ENCODE assay signal across 8 cellular contexts in the genomic region with DNA sequence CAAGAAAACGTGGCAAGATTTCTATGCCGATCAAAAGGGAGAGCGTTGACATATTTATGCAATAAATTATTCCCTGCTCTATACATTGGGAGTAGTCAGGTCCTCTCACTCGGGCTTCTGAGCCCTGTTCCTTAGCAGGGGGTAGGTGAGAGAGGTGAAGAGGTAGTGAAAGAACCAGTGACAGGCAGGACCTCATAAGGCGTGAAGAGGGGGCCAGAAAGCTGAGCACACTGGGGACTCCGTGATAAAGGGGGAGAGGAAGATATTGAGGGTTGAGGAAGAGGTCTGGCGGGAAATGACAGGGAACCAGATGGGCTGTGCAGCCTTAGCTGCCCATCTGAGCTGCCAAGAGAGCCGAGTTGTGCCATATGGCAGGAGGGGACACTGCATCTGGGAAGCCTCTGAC. TPM values are rescaled to one million over a fixed set of nuclear protein-coding genes. Genes with fewer than 3 reads are reported as not detected.
DNase-seq lines count a peak whose midpoint lies in the region; ATAC-seq lines count a peak whose summit lies in the region.

No MANE protein-coding gene starts in this region.

- peak overlapping the region; percentile 84 to 91 for H3K4me3 Mint-ChIP-seq in stimulated activated naive CD8-positive, alpha-beta T cell treated with anti-CD3 and anti-CD28 coated beads, Interleukin-15, amount 100 ng/mL, for 72 hours

- peak overlapping the region; percentile 38 for H3K4me3 ChIP-seq in SJSA1

- H3K27me3 ChIP-seq in SJSA1 (replicated peaks), result no peaks in the 10 kb centered on the region

- DNase-seq in NCI-H2227 treated with DMSO at 0.1 percent for 48 hours (lab: John Stamatoyannopoulos, UW) (peak; percentile 46), NCI-H2227 (lab: John Stamatoyannopoulos, UW; ENCODE audit: unreplicated experiment) (no peak), SJSA1 (ENCODE audit: low read depth in 1 of 2, low spot score in 2 of 2) (no peak), germinal center (ENCODE audit: low spot score) (peak; percentile 22), midbrain (lab: John Stamatoyannopoulos, UW) (no peak), HPDE6-E6E7 (ENCODE audit: extremely low spot score) (no peak)
- DNase-seq in stimulated activated naive CD8-positive, alpha-beta T cell treated with anti-CD3 and anti-CD28 coated beads, Interleukin-15, amount 100 ng/mL, for 72 hours, result no peak

- H3K4me1 ChIP-seq in SJSA1 (replicated peaks), result peaks cover 25% of the 10 kb centered on the region

- H3K36me3 ChIP-seq in SJSA1, result no peaks in the 10 kb centered on the region

- H3K4me1 Mint-ChIP-seq in stimulated activated naive CD8-positive, alpha-beta T cell treated with anti-CD3 and anti-CD28 coated beads, Interleukin-15, amount 100 ng/mL, for 72 hours, result peaks cover 39% of the 10 kb centered on the region

- H3K9me3 Mint-ChIP-seq in stimulated activated naive CD8-positive, alpha-beta T cell treated with anti-CD3 and anti-CD28 coated beads, Interleukin-15, amount 100 ng/mL, for 72 hours, result no peaks in the 10 kb centered on the region

- peak; percentile 3 for ATAC-seq in HG02798 (IDR thresholded peaks at IDR 0.05; ENCODE audit: poor library complexity, unreplicated experiment)
- peak; percentile 14 for ATAC-seq in stimulated activated naive CD8-positive, alpha-beta T cell treated with anti-CD3 and anti-CD28 coated beads, Interleukin-15, amount 100 ng/mL, for 72 hours

- H3K27me3 Mint-ChIP-seq in stimulated activated naive CD8-positive, alpha-beta T cell treated with anti-CD3 and anti-CD28 coated beads, Interleukin-15, amount 100 ng/mL, for 72 hours, result peaks cover 82% of the 10 kb centered on the region

- no peaks in the 10 kb centered on the region for H3K9me3 ChIP-seq in SJSA1 (replicated peaks)

- no peak overlapping the region for H3K27ac ChIP-seq in SJSA1

- no peak overlapping the region for H3K27ac Mint-ChIP-seq in stimulated activated naive CD8-positive, alpha-beta T cell treated with anti-CD3 and anti-CD28 coated beads, Interleukin-15, amount 100 ng/mL, for 72 hours

RNA-seq across cellular contexts. Expression of a gene that starts 0.7 kb away (rescaled TPM):
- total RNA-seq in SJSA1 (2014; rRNA removed; shearing (Covaris generic)), result not detected in 2 replicates

RNA-seq across cellular contexts. Expression of a gene that starts 13.7 kb away (rescaled TPM):
- total RNA-seq in SJSA1 (2014; rRNA removed; shearing (Covaris generic)), result 111 and 136 TPM in 2 replicates

RNA-seq across cellular contexts. Expression of a gene that starts 53.4 kb away (rescaled TPM):
- 0.08 and 3.0 TPM in 2 replicates for total RNA-seq in SJSA1 (2014; rRNA removed; shearing (Covaris generic))

RNA-seq across cellular contexts. Expression of a gene that starts 59.7 kb away (rescaled TPM):
- total RNA-seq in SJSA1 (2014; rRNA removed; shearing (Covaris generic)), result 0.34 TPM in 1 of 2 replicates, not detected in the other

Comparison
In these comparisons a context has a peak if more than half of its experiments do, and no peak if none do; other contexts are left out.
1. DNase-seq: peak in NCI-H2227 treated with DMSO at 0.1 percent for 48 hours (single experiment) and germinal center (single experiment); none in NCI-H2227 (single experiment), SJSA1 (0 of 2), stimulated activated naive CD8-positive, alpha-beta T cell treated with anti-CD3 and anti-CD28 coated beads, Interleukin-15, amount 100 ng/mL, for 72 hours (0 of 2), midbrain (single experiment) and HPDE6-E6E7 (single experiment).